In genomic region chr2:54122939-54123338, GRCh38 we compare ENCODE assay signal across 10 cellular contexts. TPM values are rescaled to one million over a fixed set of nuclear protein-coding genes. Genes with fewer than 3 reads are reported as not detected.
DNase-seq lines count a peak whose midpoint lies in the region; ATAC-seq and TF ChIP-seq lines count a peak whose summit lies in the region.
"Had no signal": no experiment of that assay in that cellular context is flagged by ENCODE, and none has a peak within 500 bp of the region (broad histone marks: within the 10 kb centered on the region; RNA-seq: fewer than 3 reads in every experiment).

No MANE protein-coding gene starts in this region.

- H3K36me3 Mint-ChIP-seq in WTC11, result peaks cover 11% of the 10 kb centered on the region
- peaks cover 24% of the 10 kb centered on the region for H3K36me3 Mint-ChIP-seq in activated CD4-positive, alpha-beta memory T cell treated with anti-CD3 and anti-CD28 coated beads, Interleukin-2, amount 10 ng/mL, durations not matched to agents 7 days and 5 days (ENCODE audit: low read depth)

- H3K9me3 Mint-ChIP-seq in WTC11, result peaks cover 28% of the 10 kb centered on the region
- peaks cover 12% of the 10 kb centered on the region for H3K9me3 Mint-ChIP-seq in activated CD4-positive, alpha-beta memory T cell treated with anti-CD3 and anti-CD28 coated beads, Interleukin-2, amount 10 ng/mL, durations not matched to agents 7 days and 5 days

- H3K4me3 Mint-ChIP-seq in WTC11, result no peak overlapping the region
- no peak overlapping the region for H3K4me3 Mint-ChIP-seq in activated CD4-positive, alpha-beta memory T cell treated with anti-CD3 and anti-CD28 coated beads, Interleukin-2, amount 10 ng/mL, durations not matched to agents 7 days and 5 days

- 0 out of 2 replicates have a peak, but pooled peaks cover 3% of the 10 kb centered on the region for H3K4me1 Mint-ChIP-seq in WTC11
- no peaks in the 10 kb centered on the region for H3K4me1 Mint-ChIP-seq in activated CD4-positive, alpha-beta memory T cell treated with anti-CD3 and anti-CD28 coated beads, Interleukin-2, amount 10 ng/mL, durations not matched to agents 7 days and 5 days

- no peaks in the 10 kb centered on the region; the same call in 1 of the 2 replicates for H3K27me3 Mint-ChIP-seq in WTC11 (ENCODE audit: low read depth)
- H3K27me3 Mint-ChIP-seq in activated CD4-positive, alpha-beta memory T cell treated with anti-CD3 and anti-CD28 coated beads, Interleukin-2, amount 10 ng/mL, durations not matched to agents 7 days and 5 days, result no peaks in the 10 kb centered on the region

- DNase-seq in ELR (ENCODE audit: low read depth) (peak; percentile 82), WTC11 (ENCODE audit: low spot score) (no peak), glomerular visceral epithelial cell (ENCODE audit: extremely low spot score) (peak; percentile 63), renal cortical epithelial cell (ENCODE audit: low read depth) (peak; percentile 66)
- DNase-seq in activated CD4-positive, alpha-beta T cell treated with anti-CD3 and anti-CD28 coated beads for 4 hours, result no peak
- DNase-seq in activated CD4-positive, alpha-beta T cell treated with anti-CD3 and anti-CD28 coated beads for 48 hours, result no peak
- DNase-seq in activated CD4-positive, alpha-beta memory T cell treated with anti-CD3 and anti-CD28 coated beads, Interleukin-2, amount 10 ng/mL, durations not matched to agents 7 days and 5 days, result no peak
- DNase-seq: MM.1S; stimulated activated CD8-positive, alpha-beta memory T cell treated with anti-CD3 and anti-CD28 coated beads, Interleukin-4, amount 100 ng/mL, for 48 hours had no signal

- no peak for TF ChIP-seq CTCF in WTC11 (IDR thresholded peaks at IDR 0.05)

- POLR2A ChIA-PET in WTC11 (lab: Charles Lee), result no interaction called here
- POLR2A ChIA-PET in activated CD4-positive, alpha-beta memory T cell treated with anti-CD3 and anti-CD28 coated beads, Interleukin-2, amount 10 ng/mL, durations not matched to agents 7 days and 5 days (lab: Charles Lee), result no interaction called here

- no peak overlapping the region for H3K27ac Mint-ChIP-seq in WTC11
- H3K27ac Mint-ChIP-seq in activated CD4-positive, alpha-beta memory T cell treated with anti-CD3 and anti-CD28 coated beads, Interleukin-2, amount 10 ng/mL, durations not matched to agents 7 days and 5 days, result no peak overlapping the region

- no peak for ATAC-seq in WTC11
- ATAC-seq in HG02588 (IDR thresholded peaks at IDR 0.05; ENCODE audit: unreplicated experiment), result no peak

- CTCF ChIA-PET in WTC11 (lab: Charles Lee), result no interaction called here
- CTCF ChIA-PET in activated CD4-positive, alpha-beta memory T cell treated with anti-CD3 and anti-CD28 coated beads, Interleukin-2, amount 10 ng/mL, durations not matched to agents 7 days and 5 days (lab: Charles Lee), result no interaction called here

TF ChIP-seq in WTC11, 78 proteins besides CTCF, POLR2A, EP300 and RAD21:
- TF ChIP-seq RELA (CRISPR knock-in tag; IDR thresholded peaks at IDR 0.05; ENCODE audit: borderline replicate concordance) (no peak), PRRX2 (CRISPR knock-in tag; IDR thresholded peaks at IDR 0.05) (no peak), GABPB1 (CRISPR knock-in tag; IDR thresholded peaks at IDR 0.05) (peak; percentile 30; the same call in 1 of the 2 replicates), HMGA2 (CRISPR knock-in tag; IDR thresholded peaks at IDR 0.05) (no peak), ESRRA (CRISPR knock-in tag; IDR thresholded peaks at IDR 0.05; ENCODE audit: borderline replicate concordance) (no peak), USF2 (CRISPR knock-in tag; IDR thresholded peaks at IDR 0.05) (no peak)

RNA-seq across cellular contexts. Expression of gene ACYP2, which starts 7.5 kb away (rescaled TPM):
- total RNA-seq in WTC11 (2021), result 4.4 to 6.3 TPM (median 5.7 TPM) in 3 replicates
- 5.0 and 13.6 TPM in 2 replicates for total RNA-seq in renal cortical epithelial cell
- 1 to 10 TPM; 8.6 to 10.0 TPM for total RNA-seq in activated CD4-positive, alpha-beta memory T cell treated with anti-CD3 and anti-CD28 coated beads, Interleukin-2, amount 10 ng/mL, durations not matched to agents 7 days and 5 days

Comparison
In these comparisons a context has a peak if more than half of its experiments do, and no peak if none do; other contexts are left out.
1. DNase-seq: peak in ELR (single experiment), glomerular visceral epithelial cell (single experiment) and renal cortical epithelial cell (single experiment); none in WTC11 (single experiment), activated CD4-positive, alpha-beta T cell treated with anti-CD3 and anti-CD28 coated beads for 4 hours (0 of 2), activated CD4-positive, alpha-beta T cell treated with anti-CD3 and anti-CD28 coated beads for 48 hours (single experiment) and activated CD4-positive, alpha-beta memory T cell treated with anti-CD3 and anti-CD28 coated beads, Interleukin-2, amount 10 ng/mL, durations not matched to agents 7 days and 5 days (single experiment).